Comparison of ENCODE assay signal across 8 cellular contexts in genomic region chr1:63593303-63593886, GRCh38. TPM values are rescaled to one million over a fixed set of nuclear protein-coding genes. Genes with fewer than 3 reads are reported as not detected.
DNase-seq lines count a peak whose midpoint lies in the region; ATAC-seq, FAIRE-seq and TF ChIP-seq lines count a peak whose summit lies in the region.

Gene PGM1, plus strand, starts transcription at chr1:63593411. Its CDS starts 78 bp downstream, at chr1:63593489.

- peak within 1 kb of the TSS; percentile 95 for H3K4me3 Mint-ChIP-seq in activated naive CD8-positive, alpha-beta T cell

- ATAC-seq in pancreas = peak; percentile 67 to 83 (median 78)

- peak within 1 kb of the TSS; percentile 93 for H2AFZ ChIP-seq in SK-N-SH (ENCODE audit: low read depth)

- POLR2A ChIA-PET in SK-N-SH (lab: Yijun Ruan, JAX) = no interaction called here

- intact Hi-C loops in head of caudate nucleus (cut with DNase I) = no loop called here
- intact Hi-C loops in pancreas (cut with DNase I) = no loop called here
- intact Hi-C loops in thyroid gland (cut with DNase I) = no loop called here

- 2% methylated on average over 17 of the region's 64 CpGs for WGBS in SK-N-SH (ENCODE audit: low lambda C conversion rate)
- WGBS in pancreas, 2 donors = 0 to 1% methylated on average over 44 to 64 of the region's 64 CpGs
- WGBS in thyroid gland, 2 donors = 0% methylated on average over 15 to 16 of the region's 64 CpGs

- peaks cover 30% of the 10 kb centered on the region for H3K4me1 Mint-ChIP-seq in activated naive CD8-positive, alpha-beta T cell (ENCODE audit: low read depth)

- TF ChIP-seq POLR2A in H54 (IDR thresholded peaks at IDR 0.05; ENCODE audit: low read depth, low read length) (peak; percentile 54), thyroid gland (IDR thresholded peaks at IDR 0.05) (peak in 1 of 2 donors; percentile 73)

- peaks cover 28% of the 10 kb centered on the region for H3K79me2 ChIP-seq in SK-N-SH (ENCODE audit: insufficient read depth)

- in situ Hi-C loops in G401 (cut with HindIII; ENCODE audit: low sequenced_read_pairs) = no loop called here

- H3K4me3 ChIP-seq in SK-N-SH (ENCODE audit: low read depth in 2 of 2, low read length in 1 of 2) (peak within 1 kb of the TSS; percentile 88 to 95), pancreas (peak within 1 kb of the TSS; percentile 55 to 89 (median 84)), thyroid gland (replicated peaks in 1 of 3) (peak within 1 kb of the TSS; percentile 83 to 93 (median 88))

- peaks cover 5% of the 10 kb centered on the region for H3K36me3 Mint-ChIP-seq in activated naive CD8-positive, alpha-beta T cell

- H3K9me2 ChIP-seq in SK-N-SH = no peaks in the 10 kb centered on the region

- no peak for TF ChIP-seq EP300 in SK-N-SH (IDR thresholded peaks at IDR 0.05; ENCODE audit: borderline replicate concordance in 1 of 2, low read depth in 1 of 2, low read length in 1 of 2)

- peak within 1 kb of the TSS; percentile 97 for H3K4me2 ChIP-seq in SK-N-SH

- H3K27me3 ChIP-seq in SK-N-SH (ENCODE audit: insufficient read depth) (no peaks in the 10 kb centered on the region), pancreas (no peaks in the 10 kb centered on the region), thyroid gland (no peaks in the 10 kb centered on the region)

- CTCF ChIA-PET in SK-N-SH (lab: Yijun Ruan, JAX) = interaction anchor here (0.8 to 1.4 kb wide), 5 partner anchors 16 to 107 kb away, joined by 3 to 8 read pairs (median 3); no protein-coding TSS in a partner anchor

- no peaks in the 10 kb centered on the region for H3K9me3 ChIP-seq in SK-N-SH
- no peaks in the 10 kb centered on the region for H3K9me3 ChIP-seq in pancreas
- H3K9me3 ChIP-seq in thyroid gland = no peaks in the 10 kb centered on the region

- H3K9ac ChIP-seq in SK-N-SH = peak within 1 kb of the TSS; percentile 77

- H3K9me3 Mint-ChIP-seq in activated naive CD8-positive, alpha-beta T cell (ENCODE audit: low read depth) = no peaks in the 10 kb centered on the region

- no peak; the same call in 1 of the 2 replicates for TF ChIP-seq RAD21 in SK-N-SH (IDR thresholded peaks at IDR 0.05; ENCODE audit: low read length)

- H3K36me3 ChIP-seq in SK-N-SH (replicated peaks in 1 of 2; ENCODE audit: control insufficient read depth in 1 of 2, insufficient read depth in 2 of 2, low read length in 1 of 2) = no peaks in the 10 kb centered on the region
- H3K36me3 ChIP-seq in pancreas = no peaks in the 10 kb centered on the region
- H3K36me3 ChIP-seq in thyroid gland = no peaks in the 10 kb centered on the region

- H3K27ac ChIP-seq in SK-N-SH (ENCODE audit: low read depth in 2 of 2, low read length in 1 of 2) (peak within 1 kb of the TSS; percentile 74 to 90), pancreas (peak within 1 kb of the TSS; percentile 82 to 100 (median 92)), thyroid gland (peak within 1 kb of the TSS; percentile 85 to 87 (median 86))

- TF ChIP-seq CTCF in SK-N-SH (IDR thresholded peaks at IDR 0.05) = no peak
- TF ChIP-seq CTCF in pancreas (IDR thresholded peaks at IDR 0.05) = no peak
- TF ChIP-seq CTCF in thyroid gland (IDR thresholded peaks at IDR 0.05) = no peak

- no peaks in the 10 kb centered on the region for H4K20me1 ChIP-seq in SK-N-SH (ENCODE audit: insufficient read depth)

- H3K27me3 Mint-ChIP-seq in activated naive CD8-positive, alpha-beta T cell = no peaks in the 10 kb centered on the region

- H3F3A ChIP-seq in SK-N-SH (replicated peaks; ENCODE audit: insufficient read depth) = peaks cover 4% of the 10 kb centered on the region

- peak; percentile 72 for DNase-seq in G401 (ENCODE audit: low spot score)
- DNase-seq in H54 (ENCODE audit: insufficient read length, low spot score) = peak; percentile 56
- DNase-seq in LoVo (ENCODE audit: low spot score) = peak; percentile 68
- DNase-seq in SK-N-SH = peak; percentile 90
- peak; percentile 28 to 88 (median 76) for DNase-seq in head of caudate nucleus
- DNase-seq in pancreas = peak; percentile 68 to 89 (median 81)
- DNase-seq in thyroid gland = peak; percentile 74 to 77

- no peak for FAIRE-seq in H54 (lab: Jason Lieb, UNC)
- FAIRE-seq in pancreas (lab: Jason Lieb, UNC) = no peak

- H3K4me1 ChIP-seq in SK-N-SH (ENCODE audit: control insufficient read depth in 1 of 2, insufficient read depth in 2 of 2, low read depth in 1 of 2, low read length in 1 of 2) (peaks cover 0 to 6% of the 10 kb centered on the region in 2 experiments; a peak in 1 of 4 replicates), pancreas (peaks cover 6 to 23% (median 11%) of the 10 kb centered on the region in 3 donors), thyroid gland (peaks cover 0 to 4% of the 10 kb centered on the region in 2 donors)

- H3K27ac Mint-ChIP-seq in activated naive CD8-positive, alpha-beta T cell = peak within 1 kb of the TSS; percentile 95

TF ChIP-seq in SK-N-SH, 30 proteins besides CTCF, POLR2A, EP300 and RAD21:
- TF ChIP-seq SIN3A (IDR thresholded peaks at IDR 0.05; ENCODE audit: borderline replicate concordance, low read depth, low read length) (peak; percentile 88; the same call in 1 of the 2 replicates), RFX5 (IDR thresholded peaks at IDR 0.05; ENCODE audit: low read length) (no peak), MAX (IDR thresholded peaks at IDR 0.05; ENCODE audit: low read depth) (peak; percentile 78), MXI1 (IDR thresholded peaks at IDR 0.05; ENCODE audit: low read depth, low read length) (peak; percentile 89), IRF3 (IDR thresholded peaks at IDR 0.05; ENCODE audit: low read depth, low read length) (no peak), FOSL2 (IDR thresholded peaks at IDR 0.05; ENCODE audit: borderline replicate concordance, low read depth) (no peak), YY1 (IDR thresholded peaks at IDR 0.05; ENCODE audit: low read depth) (0 out of 2 replicates have a peak, but pooled peaks have one; percentile 54), EZH2phosphoT487 (IDR thresholded peaks at IDR 0.05; ENCODE audit: borderline replicate concordance, low read depth) (no peak), NFIC (IDR thresholded peaks at IDR 0.05; ENCODE audit: borderline replicate concordance) (no peak), PBX3 (IDR thresholded peaks at IDR 0.05) (peak; percentile 35; the same call in 1 of the 2 replicates), JUND (IDR thresholded peaks at IDR 0.05) (no peak), RCOR1 (IDR thresholded peaks at IDR 0.05; ENCODE audit: low read length) (peak; percentile 17; the same call in 1 of the 2 replicates), TAF1 (IDR thresholded peaks at IDR 0.05; ENCODE audit: borderline replicate concordance, low read depth, low read length) (peak; percentile 30; the same call in 1 of the 2 replicates), CHD2 (IDR thresholded peaks at IDR 0.05; ENCODE audit: low read length, partially characterized antibody) (no peak), SMC3 (IDR thresholded peaks at IDR 0.05; ENCODE audit: low read depth, low read length) (no peak), USF1 (IDR thresholded peaks at IDR 0.05; ENCODE audit: borderline replicate concordance, low read depth) (no peak), FOXJ3 (CRISPR knock-in tag; IDR thresholded peaks at IDR 0.05) (no peak)
TF ChIP-seq in SK-N-SH: peak in this region for 7.

RNA-seq across cellular contexts. Expression of gene PGM1, which starts in this region (rescaled TPM):
- 49.6 and 51.3 TPM in 2 replicates for total RNA-seq in G401 (2014; rRNA removed; shearing (Covaris generic))
- polyA plus RNA-seq in SK-N-SH (2012; rRNA removed) (19.3 and 20.7 TPM in 2 replicates), pancreas (10 to 100 TPM; 19.8 to 21.7 TPM)
- 23.2 and 25.0 TPM in 2 replicates for polyA plus RNA-seq in SK-N-SH (2012; cell fraction: cytosol; rRNA removed)
- 18.1 and 19.6 TPM in 2 replicates for polyA plus RNA-seq in SK-N-SH (2012; cell fraction: nucleus; rRNA removed)
- total RNA-seq in pancreas (100 to 1,000 TPM in 1 of 6 donors, 10 to 100 TPM in 5; 55.6 to 106 (median 68.0) TPM), thyroid gland (10 to 100 TPM; 37.1 to 84.1 (median 63.2) TPM)

Comparison
In these comparisons a context has a peak if more than half of its experiments do, and no peak if none do; other contexts are left out.
1. Peak in every context shown above with its lines: DNase-seq, ATAC-seq, H3K4me3 ChIP-seq and H3K27ac ChIP-seq.